In the genomic region with DNA sequence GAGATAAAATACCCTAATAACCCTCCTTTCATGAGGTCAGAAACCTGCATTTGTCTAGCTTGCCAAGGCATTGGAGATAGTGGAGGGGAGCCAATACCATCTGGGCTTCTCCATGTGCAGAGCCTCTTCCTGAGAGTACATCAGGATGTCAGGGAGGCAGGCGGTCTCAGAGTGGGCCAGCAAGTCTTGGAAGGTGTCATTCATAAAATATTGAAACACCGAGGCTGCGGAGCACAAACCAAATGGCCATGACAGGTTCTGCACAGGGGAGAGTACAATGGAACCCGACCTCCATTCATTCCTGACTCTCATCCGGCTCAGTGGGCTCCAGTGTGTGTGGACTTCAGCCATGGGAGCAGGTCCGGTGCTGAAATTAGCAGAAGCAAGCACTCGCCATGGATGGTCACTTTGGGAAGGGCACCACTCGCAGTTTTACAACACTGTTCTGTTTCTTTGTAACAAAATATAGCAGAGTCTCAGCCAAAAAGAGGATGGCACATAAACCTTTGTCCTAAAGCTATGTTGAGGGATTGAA, we compare ENCODE assay signal across 24 cellular contexts.
"Had no signal": no experiment of that assay in that cellular context is flagged by ENCODE, and none has a peak within 500 bp of the region (broad histone marks: within the 10 kb centered on the region; RNA-seq: fewer than 3 reads in every experiment).

No MANE protein-coding gene starts in this region.

- H3K4me3 ChIP-seq: K562 had no signal

- ATAC-seq: activated T-helper 17 cell treated with anti-CD3 and anti-CD28 coated beads, Interleukin-2, amount 50 U/mL, for 72 hours; K562; T-cell had no signal

- H3K9me3 Mint-ChIP-seq: activated CD4-positive, alpha-beta memory T cell treated with anti-CD3 and anti-CD28 coated beads for 36 hours; activated CD4-positive, alpha-beta T cell treated with anti-CD3 and anti-CD28 coated beads, Interleukin-2, amount 10 ng/mL, durations not matched to agents 7 days and 5 days; activated naive CD4-positive, alpha-beta T cell treated with anti-CD3 and anti-CD28 coated beads for 36 hours; activated T-helper 17 cell treated with anti-CD3 and anti-CD28 coated beads, Interleukin-2, amount 50 U/mL, for 72 hours; central memory CD8-positive, alpha-beta T cell; T-cell had no signal

- H3K27me3 Mint-ChIP-seq: activated CD4-positive, alpha-beta T cell treated with anti-CD3 and anti-CD28 coated beads, Interleukin-2, amount 10 ng/mL, durations not matched to agents 7 days and 5 days had no signal

- H3K4me3 Mint-ChIP-seq: activated CD4-positive, alpha-beta memory T cell treated with anti-CD3 and anti-CD28 coated beads for 36 hours; activated CD4-positive, alpha-beta T cell treated with anti-CD3 and anti-CD28 coated beads, Interleukin-2, amount 10 ng/mL, durations not matched to agents 7 days and 5 days; activated naive CD4-positive, alpha-beta T cell treated with anti-CD3 and anti-CD28 coated beads for 36 hours; activated naive CD8-positive, alpha-beta T cell; activated T-helper 17 cell treated with anti-CD3 and anti-CD28 coated beads, Interleukin-2, amount 50 U/mL, for 72 hours; brain; central memory CD8-positive, alpha-beta T cell; T-cell had no signal

- H3K27ac ChIP-seq: VCaP had no signal

- DNase-seq: activated CD4-positive, alpha-beta memory T cell treated with anti-CD3 and anti-CD28 coated beads for 36 hours; activated CD4-positive, alpha-beta T cell treated with anti-CD3 and anti-CD28 coated beads, Interleukin-2, amount 10 ng/mL, durations not matched to agents 7 days and 5 days; activated CD4-positive, CD25-positive, alpha-beta regulatory T cell; activated gamma-delta T cell; activated naive CD4-positive, alpha-beta T cell treated with anti-CD3 and anti-CD28 coated beads for 36 hours; activated T-cell treated with anti-CD3 and anti-CD28 coated beads for 4 hours; activated T-cell treated with anti-CD3 and anti-CD28 coated beads, Interleukin-2, amount 50 U/mL, for 48 hours; amygdala; Karpas-422; MM.1S; NCI-H1105 treated with DMSO at 0.1 percent for 48 hours; NCI-H1436 treated with DMSO at 0.1 percent for 48 hours; NCI-H2171; NCI-H2227 treated with DMSO at 0.1 percent for 48 hours; NCI-H510A; NK-92 treated with Interleukin-12 subunit alpha and Interleukin-12 subunit beta, amount 100 ng/mL, for 24 hours; SHP77 treated with DMSO at 0.1 percent for 48 hours; T-cell had no signal

- H3K4me1 Mint-ChIP-seq: activated CD4-positive, alpha-beta T cell treated with anti-CD3 and anti-CD28 coated beads, Interleukin-2, amount 10 ng/mL, durations not matched to agents 7 days and 5 days; activated T-helper 17 cell treated with anti-CD3 and anti-CD28 coated beads, Interleukin-2, amount 50 U/mL, for 72 hours; central memory CD8-positive, alpha-beta T cell; T-cell had no signal

- H3K27ac Mint-ChIP-seq: activated CD4-positive, alpha-beta memory T cell treated with anti-CD3 and anti-CD28 coated beads for 36 hours; activated CD4-positive, alpha-beta T cell treated with anti-CD3 and anti-CD28 coated beads, Interleukin-2, amount 10 ng/mL, durations not matched to agents 7 days and 5 days; activated naive CD4-positive, alpha-beta T cell treated with anti-CD3 and anti-CD28 coated beads for 36 hours; activated naive CD8-positive, alpha-beta T cell; activated T-helper 17 cell treated with anti-CD3 and anti-CD28 coated beads, Interleukin-2, amount 50 U/mL, for 72 hours; T-cell had no signal

- H3K36me3 Mint-ChIP-seq: activated CD4-positive, alpha-beta memory T cell treated with anti-CD3 and anti-CD28 coated beads for 36 hours; activated naive CD8-positive, alpha-beta T cell; brain; T-cell had no signal
